Comparison of ENCODE assay signal across 14 cellular contexts in genomic region chr4:119264743-119265142, GRCh38. TPM values are rescaled to one million over a fixed set of nuclear protein-coding genes. Genes with fewer than 3 reads are reported as not detected.
DNase-seq lines count a peak whose midpoint lies in the region; ATAC-seq and TF ChIP-seq lines count a peak whose summit lies in the region.
"Had no signal": no experiment of that assay in that cellular context is flagged by ENCODE, and none has a peak within 500 bp of the region (broad histone marks: within the 10 kb centered on the region; RNA-seq: fewer than 3 reads in every experiment).

No MANE protein-coding gene starts in this region.

- no peak for DNase-seq in activated CD4-positive, alpha-beta T cell treated with anti-CD3 and anti-CD28 coated beads for 36 hours
- DNase-seq in activated CD4-positive, alpha-beta T cell treated with anti-CD3 and anti-CD28 coated beads, Interleukin-2, amount 50 U/mL, for 1 hour: no peak
- DNase-seq in activated T-cell treated with anti-CD3 and anti-CD28 coated beads, Interleukin-2, amount 50 U/mL, for 72 hours: no peak
- DNase-seq in activated T-cell treated with anti-CD3 and anti-CD28 coated beads for 4 hours (no peak), GM10266 (ENCODE audit: extremely low spot score) (no peak)
- DNase-seq: 8988T, AML-193, DMS53, GF-D8, HCEC 1CT, HFFc6 had no signal

- CTCF ChIA-PET in activated CD4-positive, alpha-beta T cell treated with anti-CD3 and anti-CD28 coated beads for 36 hours (lab: Charles Lee): interaction anchor here (0.7 to 0.8 kb wide), 2 partner anchors 223 to 594 kb away, joined by 3 read pairs; no protein-coding TSS in a partner anchor

- H3K9me3 Mint-ChIP-seq in activated CD4-positive, alpha-beta T cell treated with anti-CD3 and anti-CD28 coated beads for 36 hours (ENCODE audit: low read depth): peaks cover 6% of the 10 kb centered on the region
- peaks cover 1 to 4% of the 10 kb centered on the region in 2 donors for H3K9me3 Mint-ChIP-seq in activated T-cell treated with anti-CD3 and anti-CD28 coated beads, Interleukin-2, amount 50 U/mL, for 72 hours
- no peaks in the 10 kb centered on the region for H3K9me3 Mint-ChIP-seq in activated T-helper 17 cell treated with anti-CD3 and anti-CD28 coated beads, Interleukin-2, amount 50 U/mL, for 72 hours
- H3K9me3 Mint-ChIP-seq in stimulated activated naive CD8-positive, alpha-beta T cell treated with anti-CD3 and anti-CD28 coated beads, Interleukin-15, Interleukin-2, amounts not matched to agents 100 ng/mL and 50 ng/mL, for 24 hours: no peaks in the 10 kb centered on the region
- H3K9me3 Mint-ChIP-seq: HFFc6 had no signal

- ATAC-seq in activated CD4-positive, alpha-beta T cell treated with anti-CD3 and anti-CD28 coated beads for 36 hours: peak; percentile 65
- ATAC-seq in activated T-cell treated with anti-CD3 and anti-CD28 coated beads, Interleukin-2, amount 50 U/mL, for 72 hours (replicated peaks in 1 of 2): peak; percentile 75 to 92
- ATAC-seq in activated T-helper 17 cell treated with anti-CD3 and anti-CD28 coated beads, Interleukin-2, amount 50 U/mL, for 72 hours (replicated peaks): peak; percentile 86

- intact Hi-C loops in activated CD4-positive, alpha-beta T cell treated with anti-CD3 and anti-CD28 coated beads for 36 hours (cut with DNase I, micrococcal nuclease): loop anchor here (1.0 to 5.0 kb wide), 2 partner anchors 52 to 55 kb away; partner anchors contain the start of gene USP53 (in 1 of the 2)

- peaks cover 26% of the 10 kb centered on the region for H3K36me3 Mint-ChIP-seq in activated CD4-positive, alpha-beta T cell treated with anti-CD3 and anti-CD28 coated beads for 36 hours (ENCODE audit: low read depth)
- H3K36me3 Mint-ChIP-seq in activated T-cell treated with anti-CD3 and anti-CD28 coated beads, Interleukin-2, amount 50 U/mL, for 72 hours (ENCODE audit: insufficient read depth in 2 of 2): peaks cover 11 to 13% of the 10 kb centered on the region in 2 donors
- H3K36me3 Mint-ChIP-seq in activated T-helper 17 cell treated with anti-CD3 and anti-CD28 coated beads, Interleukin-2, amount 50 U/mL, for 72 hours (ENCODE audit: low read depth): peaks cover 66% of the 10 kb centered on the region
- H3K36me3 Mint-ChIP-seq in stimulated activated naive CD8-positive, alpha-beta T cell treated with anti-CD3 and anti-CD28 coated beads, Interleukin-15, Interleukin-2, amounts not matched to agents 100 ng/mL and 50 ng/mL, for 24 hours (ENCODE audit: low read depth): peaks cover 44% of the 10 kb centered on the region

- H3K27ac Mint-ChIP-seq in activated CD4-positive, alpha-beta T cell treated with anti-CD3 and anti-CD28 coated beads for 36 hours: no peak overlapping the region
- no peak overlapping the region for H3K27ac Mint-ChIP-seq in activated T-cell treated with anti-CD3 and anti-CD28 coated beads, Interleukin-2, amount 50 U/mL, for 72 hours
- peak overlapping the region; percentile 60 for H3K27ac Mint-ChIP-seq in activated T-helper 17 cell treated with anti-CD3 and anti-CD28 coated beads, Interleukin-2, amount 50 U/mL, for 72 hours
- H3K27ac Mint-ChIP-seq in stimulated activated naive CD8-positive, alpha-beta T cell treated with anti-CD3 and anti-CD28 coated beads, Interleukin-15, Interleukin-2, amounts not matched to agents 100 ng/mL and 50 ng/mL, for 24 hours: peak overlapping the region; percentile 58
- H3K27ac Mint-ChIP-seq: HFFc6 had no signal

- no peak overlapping the region for H3K4me3 Mint-ChIP-seq in activated CD4-positive, alpha-beta T cell treated with anti-CD3 and anti-CD28 coated beads for 36 hours
- no peak overlapping the region for H3K4me3 Mint-ChIP-seq in activated T-cell treated with anti-CD3 and anti-CD28 coated beads, Interleukin-2, amount 50 U/mL, for 72 hours
- no peak overlapping the region for H3K4me3 Mint-ChIP-seq in activated T-helper 17 cell treated with anti-CD3 and anti-CD28 coated beads, Interleukin-2, amount 50 U/mL, for 72 hours
- H3K4me3 Mint-ChIP-seq in stimulated activated naive CD8-positive, alpha-beta T cell treated with anti-CD3 and anti-CD28 coated beads, Interleukin-15, Interleukin-2, amounts not matched to agents 100 ng/mL and 50 ng/mL, for 24 hours: no peak overlapping the region
- H3K4me3 Mint-ChIP-seq: HFFc6 had no signal

- POLR2A ChIA-PET in activated CD4-positive, alpha-beta T cell treated with anti-CD3 and anti-CD28 coated beads for 36 hours (lab: Charles Lee): interaction anchor here (0.7 kb wide), 1 partner anchor 53 kb away, joined by 3 read pairs; no protein-coding TSS in a partner anchor

- H3K27me3 Mint-ChIP-seq in activated CD4-positive, alpha-beta T cell treated with anti-CD3 and anti-CD28 coated beads for 36 hours: no peaks in the 10 kb centered on the region
- no peaks in the 10 kb centered on the region for H3K27me3 Mint-ChIP-seq in activated T-cell treated with anti-CD3 and anti-CD28 coated beads, Interleukin-2, amount 50 U/mL, for 72 hours (ENCODE audit: low read depth)
- no peaks in the 10 kb centered on the region for H3K27me3 Mint-ChIP-seq in activated T-helper 17 cell treated with anti-CD3 and anti-CD28 coated beads, Interleukin-2, amount 50 U/mL, for 72 hours
- H3K27me3 Mint-ChIP-seq in stimulated activated naive CD8-positive, alpha-beta T cell treated with anti-CD3 and anti-CD28 coated beads, Interleukin-15, Interleukin-2, amounts not matched to agents 100 ng/mL and 50 ng/mL, for 24 hours: no peaks in the 10 kb centered on the region

- TF ChIP-seq CTCF in GM10266 (IDR thresholded peaks at IDR 0.05; ENCODE audit: control insufficient read depth, insufficient read depth, low read depth, missing control alignments): no peak

- H3K4me1 Mint-ChIP-seq in activated CD4-positive, alpha-beta T cell treated with anti-CD3 and anti-CD28 coated beads for 36 hours: peaks cover 13% of the 10 kb centered on the region
- peaks cover 17% of the 10 kb centered on the region for H3K4me1 Mint-ChIP-seq in activated T-cell treated with anti-CD3 and anti-CD28 coated beads, Interleukin-2, amount 50 U/mL, for 72 hours (ENCODE audit: low read depth)
- peaks cover 16% of the 10 kb centered on the region for H3K4me1 Mint-ChIP-seq in activated T-helper 17 cell treated with anti-CD3 and anti-CD28 coated beads, Interleukin-2, amount 50 U/mL, for 72 hours
- peaks cover 31% of the 10 kb centered on the region for H3K4me1 Mint-ChIP-seq in stimulated activated naive CD8-positive, alpha-beta T cell treated with anti-CD3 and anti-CD28 coated beads, Interleukin-15, Interleukin-2, amounts not matched to agents 100 ng/mL and 50 ng/mL, for 24 hours (ENCODE audit: low read depth)

RNA-seq across cellular contexts. Expression of gene USP53, which starts 52.2 kb away (rescaled TPM):
- 10 to 100 TPM; 11.4 to 14.0 TPM for total RNA-seq in activated CD4-positive, alpha-beta T cell treated with anti-CD3 and anti-CD28 coated beads for 36 hours
- 10 to 100 TPM; 11.3 to 12.6 TPM for total RNA-seq in activated T-cell treated with anti-CD3 and anti-CD28 coated beads, Interleukin-2, amount 50 U/mL, for 72 hours
- 10 to 100 TPM in 1 of 2 donors, 1 to 10 TPM in 1; 9.7 to 27.7 TPM for total RNA-seq in activated T-helper 17 cell treated with anti-CD3 and anti-CD28 coated beads, Interleukin-2, amount 50 U/mL, for 72 hours

RNA-seq across cellular contexts. Expression of gene FABP2, which starts 57.2 kb away (rescaled TPM):
- total RNA-seq in activated CD4-positive, alpha-beta T cell treated with anti-CD3 and anti-CD28 coated beads for 36 hours: not detected
- not detected for total RNA-seq in activated T-cell treated with anti-CD3 and anti-CD28 coated beads, Interleukin-2, amount 50 U/mL, for 72 hours
- total RNA-seq in activated T-helper 17 cell treated with anti-CD3 and anti-CD28 coated beads, Interleukin-2, amount 50 U/mL, for 72 hours: not detected
- total RNA-seq: H4, HFFc6 had no signal

Comparison
In these comparisons a context has a peak if more than half of its experiments do, and no peak if none do; other contexts are left out.
1. H3K27ac Mint-ChIP-seq: peak in activated T-helper 17 cell treated with anti-CD3 and anti-CD28 coated beads, Interleukin-2, amount 50 U/mL, for 72 hours (single experiment) and stimulated activated naive CD8-positive, alpha-beta T cell treated with anti-CD3 and anti-CD28 coated beads, Interleukin-15, Interleukin-2, amounts not matched to agents 100 ng/mL and 50 ng/mL, for 24 hours (single experiment); none in activated CD4-positive, alpha-beta T cell treated with anti-CD3 and anti-CD28 coated beads for 36 hours (single experiment) and activated T-cell treated with anti-CD3 and anti-CD28 coated beads, Interleukin-2, amount 50 U/mL, for 72 hours (single experiment).
2. Peak in every context shown above with its lines, with median percentiles within 50 percentile points of each other: ATAC-seq.